ENCODE assay signal across 1 cellular context in the genomic region with DNA sequence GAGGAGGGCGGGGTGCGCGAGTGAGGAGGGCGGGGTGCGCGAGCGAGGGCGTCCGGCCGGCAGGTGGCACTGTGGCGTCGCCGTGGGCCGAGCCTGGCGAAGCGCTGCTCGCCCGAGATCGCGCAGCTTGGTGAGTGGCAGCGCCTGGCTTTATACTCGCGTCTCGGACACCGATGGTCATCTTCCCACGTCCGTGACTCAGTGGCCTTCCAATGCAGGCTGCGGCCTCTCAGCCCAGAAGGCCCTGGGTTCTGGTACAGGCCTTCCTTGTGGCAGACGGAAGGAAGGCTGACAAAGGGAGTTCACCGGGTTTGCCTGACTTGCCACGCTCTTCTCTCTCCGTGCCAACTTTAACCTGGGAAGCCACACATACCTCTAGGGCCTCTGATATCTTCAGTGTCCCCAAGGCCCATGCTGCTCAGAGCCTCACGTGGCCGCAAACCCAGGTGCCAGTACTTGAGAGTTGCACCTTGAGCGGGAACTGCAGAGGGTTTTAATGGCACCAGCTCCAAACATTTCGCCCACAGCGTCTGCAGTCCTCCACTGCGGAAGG.
A peak's percentile ranks its signal among the peaks of the same experiment; 100 is the strongest.
TF ChIP-seq lines count a peak whose summit lies in the region.

No MANE protein-coding gene starts in this region.

TF ChIP-seq in HepG2, 621 proteins besides CTCF, POLR2A, EP300 and RAD21 (continued from another document and continues in another):
- TF ChIP-seq, protein P1, sequence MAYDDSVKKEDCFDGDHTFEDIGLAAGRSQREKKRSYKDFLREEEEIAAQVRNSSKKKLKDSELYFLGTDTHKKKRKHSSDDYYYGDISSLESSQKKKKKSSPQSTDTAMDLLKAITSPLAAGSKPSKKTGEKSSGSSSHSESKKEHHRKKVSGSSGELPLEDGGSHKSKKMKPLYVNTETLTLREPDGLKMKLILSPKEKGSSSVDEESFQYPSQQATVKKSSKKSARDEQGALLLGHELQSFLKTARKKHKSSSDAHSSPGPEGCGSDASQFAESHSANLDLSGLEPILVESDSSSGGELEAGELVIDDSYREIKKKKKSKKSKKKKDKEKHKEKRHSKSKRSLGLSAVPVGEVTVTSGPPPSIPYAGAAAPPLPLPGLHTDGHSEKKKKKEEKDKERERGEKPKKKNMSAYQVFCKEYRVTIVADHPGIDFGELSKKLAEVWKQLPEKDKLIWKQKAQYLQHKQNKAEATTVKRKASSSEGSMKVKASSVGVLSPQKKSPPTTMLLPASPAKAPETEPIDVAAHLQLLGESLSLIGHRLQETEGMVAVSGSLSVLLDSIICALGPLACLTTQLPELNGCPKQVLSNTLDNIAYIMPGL (CRISPR knock-in tag; IDR thresholded peaks at IDR 0.05; ENCODE audit: borderline replicate concordance in 1 of 2, low read depth in 1 of 2), result peak in 1 of 2 experiments; percentile 48; a peak in 1 of 4 replicates
- no peak for TF ChIP-seq FOXA1 (IDR thresholded peaks at IDR 0.05)
- TF ChIP-seq FOXA1 (CRISPR knock-in tag; IDR thresholded peaks at IDR 0.05), result no peak
- no peak for TF ChIP-seq ZNF572 (CRISPR knock-in tag; IDR thresholded peaks at IDR 0.05)
- peak; percentile 64; the same call in 1 of the 2 replicates for TF ChIP-seq RNF2 (conservative IDR thresholded peaks at IDR 0.05; ENCODE audit: low read depth)
- no peak for TF ChIP-seq SOX13 (IDR thresholded peaks at IDR 0.05)
- TF ChIP-seq SOX13 (CRISPR knock-in tag; conservative IDR thresholded peaks at IDR 0.05 in 1 of 2, IDR thresholded peaks at IDR 0.05 in 1 of 2), result no peak
- TF ChIP-seq, protein P2, sequence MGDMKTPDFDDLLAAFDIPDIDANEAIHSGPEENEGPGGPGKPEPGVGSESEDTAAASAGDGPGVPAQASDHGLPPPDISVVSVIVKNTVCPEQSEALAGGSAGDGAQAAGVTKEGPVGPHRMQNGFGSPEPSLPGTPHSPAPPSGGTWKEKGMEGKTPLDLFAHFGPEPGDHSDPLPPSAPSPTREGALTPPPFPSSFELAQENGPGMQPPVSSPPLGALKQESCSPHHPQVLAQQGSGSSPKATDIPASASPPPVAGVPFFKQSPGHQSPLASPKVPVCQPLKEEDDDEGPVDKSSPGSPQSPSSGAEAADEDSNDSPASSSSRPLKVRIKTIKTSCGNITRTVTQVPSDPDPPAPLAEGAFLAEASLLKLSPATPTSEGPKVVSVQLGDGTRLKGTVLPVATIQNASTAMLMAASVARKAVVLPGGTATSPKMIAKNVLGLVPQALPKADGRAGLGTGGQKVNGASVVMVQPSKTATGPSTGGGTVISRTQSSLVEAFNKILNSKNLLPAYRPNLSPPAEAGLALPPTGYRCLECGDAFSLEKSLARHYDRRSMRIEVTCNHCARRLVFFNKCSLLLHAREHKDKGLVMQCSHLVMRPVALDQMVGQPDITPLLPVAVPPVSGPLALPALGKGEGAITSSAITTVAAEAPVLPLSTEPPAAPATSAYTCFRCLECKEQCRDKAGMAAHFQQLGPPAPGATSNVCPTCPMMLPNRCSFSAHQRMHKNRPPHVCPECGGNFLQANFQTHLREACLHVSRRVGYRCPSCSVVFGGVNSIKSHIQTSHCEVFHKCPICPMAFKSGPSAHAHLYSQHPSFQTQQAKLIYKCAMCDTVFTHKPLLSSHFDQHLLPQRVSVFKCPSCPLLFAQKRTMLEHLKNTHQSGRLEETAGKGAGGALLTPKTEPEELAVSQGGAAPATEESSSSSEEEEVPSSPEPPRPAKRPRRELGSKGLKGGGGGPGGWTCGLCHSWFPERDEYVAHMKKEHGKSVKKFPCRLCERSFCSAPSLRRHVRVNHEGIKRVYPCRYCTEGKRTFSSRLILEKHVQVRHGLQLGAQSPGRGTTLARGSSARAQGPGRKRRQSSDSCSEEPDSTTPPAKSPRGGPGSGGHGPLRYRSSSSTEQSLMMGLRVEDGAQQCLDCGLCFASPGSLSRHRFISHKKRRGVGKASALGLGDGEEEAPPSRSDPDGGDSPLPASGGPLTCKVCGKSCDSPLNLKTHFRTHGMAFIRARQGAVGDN (CRISPR knock-in tag; IDR thresholded peaks at IDR 0.05), result peak; percentile 56
- TF ChIP-seq, protein P3, sequence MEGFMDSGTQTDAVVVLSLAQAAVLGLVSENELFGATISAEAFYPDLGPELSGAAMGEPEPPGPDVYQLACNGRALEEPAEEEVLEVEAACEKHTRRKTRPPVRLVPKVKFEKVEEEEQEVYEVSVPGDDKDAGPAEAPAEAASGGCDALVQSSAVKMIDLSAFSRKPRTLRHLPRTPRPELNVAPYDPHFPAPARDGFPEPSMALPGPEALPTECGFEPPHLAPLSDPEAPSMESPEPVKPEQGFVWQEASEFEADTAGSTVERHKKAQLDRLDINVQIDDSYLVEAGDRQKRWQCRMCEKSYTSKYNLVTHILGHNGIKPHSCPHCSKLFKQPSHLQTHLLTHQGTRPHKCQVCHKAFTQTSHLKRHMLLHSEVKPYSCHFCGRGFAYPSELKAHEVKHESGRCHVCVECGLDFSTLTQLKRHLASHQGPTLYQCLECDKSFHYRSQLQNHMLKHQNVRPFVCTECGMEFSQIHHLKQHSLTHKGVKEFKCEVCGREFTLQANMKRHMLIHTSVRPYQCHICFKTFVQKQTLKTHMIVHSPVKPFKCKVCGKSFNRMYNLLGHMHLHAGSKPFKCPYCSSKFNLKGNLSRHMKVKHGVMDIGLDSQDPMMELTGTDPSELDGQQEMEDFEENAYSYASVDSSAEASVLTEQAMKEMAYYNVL (CRISPR knock-in tag; IDR thresholded peaks at IDR 0.05; ENCODE audit: borderline replicate concordance), result no peak
- TF ChIP-seq ZNF274 (CRISPR knock-in tag; IDR thresholded peaks at IDR 0.05), result peak; percentile 45; the same call in 1 of the 2 replicates
- 0 out of 2 replicates have a peak, but pooled peaks have one; percentile 25 for TF ChIP-seq KLF12 (CRISPR knock-in tag; IDR thresholded peaks at IDR 0.05; ENCODE audit: borderline replicate concordance)
- TF ChIP-seq, protein P4, sequence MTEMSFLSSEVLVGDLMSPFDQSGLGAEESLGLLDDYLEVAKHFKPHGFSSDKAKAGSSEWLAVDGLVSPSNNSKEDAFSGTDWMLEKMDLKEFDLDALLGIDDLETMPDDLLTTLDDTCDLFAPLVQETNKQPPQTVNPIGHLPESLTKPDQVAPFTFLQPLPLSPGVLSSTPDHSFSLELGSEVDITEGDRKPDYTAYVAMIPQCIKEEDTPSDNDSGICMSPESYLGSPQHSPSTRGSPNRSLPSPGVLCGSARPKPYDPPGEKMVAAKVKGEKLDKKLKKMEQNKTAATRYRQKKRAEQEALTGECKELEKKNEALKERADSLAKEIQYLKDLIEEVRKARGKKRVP (CRISPR knock-in tag; IDR thresholded peaks at IDR 0.05), result no peak
- TF ChIP-seq, protein P5, sequence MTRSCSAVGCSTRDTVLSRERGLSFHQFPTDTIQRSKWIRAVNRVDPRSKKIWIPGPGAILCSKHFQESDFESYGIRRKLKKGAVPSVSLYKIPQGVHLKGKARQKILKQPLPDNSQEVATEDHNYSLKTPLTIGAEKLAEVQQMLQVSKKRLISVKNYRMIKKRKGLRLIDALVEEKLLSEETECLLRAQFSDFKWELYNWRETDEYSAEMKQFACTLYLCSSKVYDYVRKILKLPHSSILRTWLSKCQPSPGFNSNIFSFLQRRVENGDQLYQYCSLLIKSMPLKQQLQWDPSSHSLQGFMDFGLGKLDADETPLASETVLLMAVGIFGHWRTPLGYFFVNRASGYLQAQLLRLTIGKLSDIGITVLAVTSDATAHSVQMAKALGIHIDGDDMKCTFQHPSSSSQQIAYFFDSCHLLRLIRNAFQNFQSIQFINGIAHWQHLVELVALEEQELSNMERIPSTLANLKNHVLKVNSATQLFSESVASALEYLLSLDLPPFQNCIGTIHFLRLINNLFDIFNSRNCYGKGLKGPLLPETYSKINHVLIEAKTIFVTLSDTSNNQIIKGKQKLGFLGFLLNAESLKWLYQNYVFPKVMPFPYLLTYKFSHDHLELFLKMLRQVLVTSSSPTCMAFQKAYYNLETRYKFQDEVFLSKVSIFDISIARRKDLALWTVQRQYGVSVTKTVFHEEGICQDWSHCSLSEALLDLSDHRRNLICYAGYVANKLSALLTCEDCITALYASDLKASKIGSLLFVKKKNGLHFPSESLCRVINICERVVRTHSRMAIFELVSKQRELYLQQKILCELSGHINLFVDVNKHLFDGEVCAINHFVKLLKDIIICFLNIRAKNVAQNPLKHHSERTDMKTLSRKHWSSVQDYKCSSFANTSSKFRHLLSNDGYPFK (CRISPR knock-in tag; IDR thresholded peaks at IDR 0.05; ENCODE audit: borderline replicate concordance), result no peak
- TF ChIP-seq CBX1 (IDR thresholded peaks at IDR 0.05; ENCODE audit: low read depth), result no peak
- no peak for TF ChIP-seq ETV5 (CRISPR knock-in tag; IDR thresholded peaks at IDR 0.05; ENCODE audit: borderline replicate concordance)
- TF ChIP-seq, protein P6, sequence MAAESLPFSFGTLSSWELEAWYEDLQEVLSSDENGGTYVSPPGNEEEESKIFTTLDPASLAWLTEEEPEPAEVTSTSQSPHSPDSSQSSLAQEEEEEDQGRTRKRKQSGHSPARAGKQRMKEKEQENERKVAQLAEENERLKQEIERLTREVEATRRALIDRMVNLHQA (CRISPR knock-in tag; IDR thresholded peaks at IDR 0.05), result no peak
- no peak for TF ChIP-seq NFYB (CRISPR knock-in tag; IDR thresholded peaks at IDR 0.05)
- no peak for TF ChIP-seq HHEX (CRISPR knock-in tag; IDR thresholded peaks at IDR 0.05)
- TF ChIP-seq, protein P7, sequence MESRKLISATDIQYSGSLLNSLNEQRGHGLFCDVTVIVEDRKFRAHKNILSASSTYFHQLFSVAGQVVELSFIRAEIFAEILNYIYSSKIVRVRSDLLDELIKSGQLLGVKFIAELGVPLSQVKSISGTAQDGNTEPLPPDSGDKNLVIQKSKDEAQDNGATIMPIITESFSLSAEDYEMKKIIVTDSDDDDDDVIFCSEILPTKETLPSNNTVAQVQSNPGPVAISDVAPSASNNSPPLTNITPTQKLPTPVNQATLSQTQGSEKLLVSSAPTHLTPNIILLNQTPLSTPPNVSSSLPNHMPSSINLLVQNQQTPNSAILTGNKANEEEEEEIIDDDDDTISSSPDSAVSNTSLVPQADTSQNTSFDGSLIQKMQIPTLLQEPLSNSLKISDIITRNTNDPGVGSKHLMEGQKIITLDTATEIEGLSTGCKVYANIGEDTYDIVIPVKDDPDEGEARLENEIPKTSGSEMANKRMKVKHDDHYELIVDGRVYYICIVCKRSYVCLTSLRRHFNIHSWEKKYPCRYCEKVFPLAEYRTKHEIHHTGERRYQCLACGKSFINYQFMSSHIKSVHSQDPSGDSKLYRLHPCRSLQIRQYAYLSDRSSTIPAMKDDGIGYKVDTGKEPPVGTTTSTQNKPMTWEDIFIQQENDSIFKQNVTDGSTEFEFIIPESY (CRISPR knock-in tag; IDR thresholded peaks at IDR 0.05), result peak; percentile 62; the same call in 1 of the 2 replicates
- no peak for TF ChIP-seq SUZ12 (IDR thresholded peaks at IDR 0.05; ENCODE audit: low read depth, low read length)
- TF ChIP-seq, protein P8, sequence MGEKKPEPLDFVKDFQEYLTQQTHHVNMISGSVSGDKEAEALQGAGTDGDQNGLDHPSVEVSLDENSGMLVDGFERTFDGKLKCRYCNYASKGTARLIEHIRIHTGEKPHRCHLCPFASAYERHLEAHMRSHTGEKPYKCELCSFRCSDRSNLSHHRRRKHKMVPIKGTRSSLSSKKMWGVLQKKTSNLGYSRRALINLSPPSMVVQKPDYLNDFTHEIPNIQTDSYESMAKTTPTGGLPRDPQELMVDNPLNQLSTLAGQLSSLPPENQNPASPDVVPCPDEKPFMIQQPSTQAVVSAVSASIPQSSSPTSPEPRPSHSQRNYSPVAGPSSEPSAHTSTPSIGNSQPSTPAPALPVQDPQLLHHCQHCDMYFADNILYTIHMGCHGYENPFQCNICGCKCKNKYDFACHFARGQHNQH (CRISPR knock-in tag; IDR thresholded peaks at IDR 0.05), result no peak
- no peak for TF ChIP-seq SCMH1 (CRISPR knock-in tag; IDR thresholded peaks at IDR 0.05; ENCODE audit: borderline replicate concordance)
- no peak for TF ChIP-seq ZNF629 (CRISPR knock-in tag; conservative IDR thresholded peaks at IDR 0.05)
- TF ChIP-seq SETDB1 (CRISPR knock-in tag; IDR thresholded peaks at IDR 0.05; ENCODE audit: borderline replicate concordance), result no peak
- 0 out of 2 replicates have a peak, but pooled peaks have one; percentile 38 for TF ChIP-seq ZNF33B (CRISPR knock-in tag; IDR thresholded peaks at IDR 0.05)
- TF ChIP-seq, protein P9, sequence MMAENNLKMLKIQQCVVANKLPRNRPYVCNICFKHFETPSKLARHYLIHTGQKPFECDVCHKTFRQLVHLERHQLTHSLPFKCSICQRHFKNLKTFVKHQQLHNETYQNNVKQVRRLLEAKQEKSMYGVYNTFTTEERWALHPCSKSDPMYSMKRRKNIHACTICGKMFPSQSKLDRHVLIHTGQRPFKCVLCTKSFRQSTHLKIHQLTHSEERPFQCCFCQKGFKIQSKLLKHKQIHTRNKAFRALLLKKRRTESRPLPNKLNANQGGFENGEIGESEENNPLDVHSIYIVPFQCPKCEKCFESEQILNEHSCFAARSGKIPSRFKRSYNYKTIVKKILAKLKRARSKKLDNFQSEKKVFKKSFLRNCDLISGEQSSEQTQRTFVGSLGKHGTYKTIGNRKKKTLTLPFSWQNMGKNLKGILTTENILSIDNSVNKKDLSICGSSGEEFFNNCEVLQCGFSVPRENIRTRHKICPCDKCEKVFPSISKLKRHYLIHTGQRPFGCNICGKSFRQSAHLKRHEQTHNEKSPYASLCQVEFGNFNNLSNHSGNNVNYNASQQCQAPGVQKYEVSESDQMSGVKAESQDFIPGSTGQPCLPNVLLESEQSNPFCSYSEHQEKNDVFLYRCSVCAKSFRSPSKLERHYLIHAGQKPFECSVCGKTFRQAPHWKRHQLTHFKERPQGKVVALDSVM (CRISPR knock-in tag; IDR thresholded peaks at IDR 0.05), result no peak
- no peak for TF ChIP-seq CCDC6 (CRISPR knock-in tag; IDR thresholded peaks at IDR 0.05)
- no peak for TF ChIP-seq ZNF326 (CRISPR knock-in tag; IDR thresholded peaks at IDR 0.05; ENCODE audit: borderline replicate concordance)
- TF ChIP-seq ZNF761 (CRISPR knock-in tag; conservative IDR thresholded peaks at IDR 0.05), result no peak
- TF ChIP-seq NRL (CRISPR knock-in tag; IDR thresholded peaks at IDR 0.05; ENCODE audit: borderline replicate concordance), result peak; percentile 53; the same call in 1 of the 2 replicates
- no peak for TF ChIP-seq ZNF256 (CRISPR knock-in tag; conservative IDR thresholded peaks at IDR 0.05)
- no peak for TF ChIP-seq IRX3 (CRISPR knock-in tag; IDR thresholded peaks at IDR 0.05; ENCODE audit: borderline replicate concordance, low read depth)
- TF ChIP-seq, protein P10, sequence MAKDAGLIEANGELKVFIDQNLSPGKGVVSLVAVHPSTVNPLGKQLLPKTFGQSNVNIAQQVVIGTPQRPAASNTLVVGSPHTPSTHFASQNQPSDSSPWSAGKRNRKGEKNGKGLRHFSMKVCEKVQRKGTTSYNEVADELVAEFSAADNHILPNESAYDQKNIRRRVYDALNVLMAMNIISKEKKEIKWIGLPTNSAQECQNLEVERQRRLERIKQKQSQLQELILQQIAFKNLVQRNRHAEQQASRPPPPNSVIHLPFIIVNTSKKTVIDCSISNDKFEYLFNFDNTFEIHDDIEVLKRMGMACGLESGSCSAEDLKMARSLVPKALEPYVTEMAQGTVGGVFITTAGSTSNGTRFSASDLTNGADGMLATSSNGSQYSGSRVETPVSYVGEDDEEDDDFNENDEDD (CRISPR knock-in tag; IDR thresholded peaks at IDR 0.05; ENCODE audit: borderline replicate concordance), result no peak
- no peak for TF ChIP-seq ATF7-NPFF (CRISPR knock-in tag; IDR thresholded peaks at IDR 0.05; ENCODE audit: low read depth)
- no peak for TF ChIP-seq ZBTB21 (CRISPR knock-in tag; IDR thresholded peaks at IDR 0.05)
- TF ChIP-seq SRY (CRISPR knock-in tag; IDR thresholded peaks at IDR 0.05), result no peak
- TF ChIP-seq ATRX (CRISPR knock-in tag; IDR thresholded peaks at IDR 0.05; ENCODE audit: borderline replicate concordance), result no peak
- no peak for TF ChIP-seq ZNF530 (CRISPR knock-in tag; IDR thresholded peaks at IDR 0.05; ENCODE audit: low read depth)
- TF ChIP-seq SPEN (CRISPR knock-in tag; IDR thresholded peaks at IDR 0.05; ENCODE audit: low read depth), result 0 out of 2 replicates have a peak, but pooled peaks have one; percentile 20
- 0 out of 2 replicates have a peak, but pooled peaks have one; percentile 53 for TF ChIP-seq MAZ (IDR thresholded peaks at IDR 0.05; ENCODE audit: borderline replicate concordance, low read depth, low read length)
- peak; percentile 59; the same call in 1 of the 2 replicates for TF ChIP-seq MAZ (CRISPR knock-in tag; IDR thresholded peaks at IDR 0.05; ENCODE audit: low read depth)
- TF ChIP-seq ZSCAN31 (CRISPR knock-in tag; IDR thresholded peaks at IDR 0.05; ENCODE audit: low read depth), result no peak
